ENCODE assay signal across 8 cellular contexts in genomic region chr1:94792876-94793605, GRCh38. TPM values are rescaled to one million over a fixed set of nuclear protein-coding genes. Genes with fewer than 3 reads are reported as not detected.
DNase-seq lines count a peak whose midpoint lies in the region; ATAC-seq and TF ChIP-seq lines count a peak whose summit lies in the region.

No MANE protein-coding gene starts in this region.

- POLR2A ChIA-PET in activated CD8-positive, alpha-beta T cell treated with anti-CD3 and anti-CD28 coated beads for 36 hours (lab: Charles Lee) = no interaction called here

- H3K27ac Mint-ChIP-seq in activated CD8-positive, alpha-beta T cell treated with anti-CD3 and anti-CD28 coated beads for 36 hours = no peak overlapping the region

- H3K9me3 Mint-ChIP-seq in activated CD8-positive, alpha-beta T cell treated with anti-CD3 and anti-CD28 coated beads for 36 hours = no peaks in the 10 kb centered on the region

- peaks cover 6% of the 10 kb centered on the region for H3K4me1 Mint-ChIP-seq in activated CD8-positive, alpha-beta T cell treated with anti-CD3 and anti-CD28 coated beads for 36 hours (ENCODE audit: low read depth)

- DNase-seq in esophagus muscularis mucosa (ENCODE audit: extremely low spot score) (no peak), gastrocnemius medialis (no peak), DMS 273 treated with DMSO at 0.1 percent for 48 hours (lab: John Stamatoyannopoulos, UW) (no peak), NK-92 (lab: John Stamatoyannopoulos, UW; ENCODE audit: unreplicated experiment) (no peak), 8988T (no peak)
- DNase-seq in activated CD8-positive, alpha-beta T cell treated with anti-CD3 and anti-CD28 coated beads for 36 hours = no peak

- in situ Hi-C loops in gastrocnemius medialis (cut with MboI; ENCODE audit: low sequenced_read_pairs in 4 of 4) = loop anchor here in 1 of 4 donors (10.0 kb wide), 1 partner anchor 98 kb away; no protein-coding TSS in a partner anchor

- H3K36me3 ChIP-seq in esophagus muscularis mucosa (no peaks in the 10 kb centered on the region), gastrocnemius medialis (no peaks in the 10 kb centered on the region)

- CTCF ChIA-PET in activated CD8-positive, alpha-beta T cell treated with anti-CD3 and anti-CD28 coated beads for 36 hours (lab: Charles Lee) = no interaction called here

- ATAC-seq in GM19467 (IDR thresholded peaks at IDR 0.05; ENCODE audit: unreplicated experiment) = peak; percentile 17
- peak; percentile 6 for ATAC-seq in HG03520 (IDR thresholded peaks at IDR 0.05; ENCODE audit: unreplicated experiment)
- ATAC-seq in gastrocnemius medialis = peak; percentile 73 to 82
- ATAC-seq in activated CD8-positive, alpha-beta T cell treated with anti-CD3 and anti-CD28 coated beads for 36 hours = no peak

- TF ChIP-seq EP300 in esophagus muscularis mucosa (IDR thresholded peaks at IDR 0.05) = no peak

- H3K4me1 ChIP-seq in esophagus muscularis mucosa = peaks cover 21 to 25% (median 22%) of the 10 kb centered on the region in 4 donors
- H3K4me1 ChIP-seq in gastrocnemius medialis = peaks cover 6 to 17% of the 10 kb centered on the region in 2 donors

- H3K27ac ChIP-seq in esophagus muscularis mucosa (replicated peaks in 1 of 4) (peak overlapping the region; percentile 76 to 80 (median 78)), gastrocnemius medialis (peak overlapping the region; percentile 47 to 69 (median 56))

- TF ChIP-seq CTCF in esophagus muscularis mucosa (IDR thresholded peaks at IDR 0.05) (no peak), gastrocnemius medialis (IDR thresholded peaks at IDR 0.05 in 4 of 5, conservative IDR thresholded peaks at IDR 0.05 in 1 of 5) (no peak)
- TF ChIP-seq CTCF in activated CD8-positive, alpha-beta T cell treated with anti-CD3 and anti-CD28 coated beads for 36 hours (IDR thresholded peaks at IDR 0.05) = no peak

- intact Hi-C loops in esophagus muscularis mucosa (cut with DNase I) (no loop called here), gastrocnemius medialis (cut with DNase I; ENCODE audit: low total_unique reads) (no loop called here)
- intact Hi-C loops in activated CD8-positive, alpha-beta T cell treated with anti-CD3 and anti-CD28 coated beads for 36 hours (cut with micrococcal nuclease) = no loop called here

- H3K9me3 ChIP-seq in esophagus muscularis mucosa (no peaks in the 10 kb centered on the region), gastrocnemius medialis (no peaks in the 10 kb centered on the region)

- H3K27me3 Mint-ChIP-seq in activated CD8-positive, alpha-beta T cell treated with anti-CD3 and anti-CD28 coated beads for 36 hours = no peaks in the 10 kb centered on the region

- H3K36me3 Mint-ChIP-seq in activated CD8-positive, alpha-beta T cell treated with anti-CD3 and anti-CD28 coated beads for 36 hours (ENCODE audit: low read depth) = no peaks in the 10 kb centered on the region

- 21% methylated on average over 5 of the region's 5 CpGs for WGBS in esophagus muscularis mucosa

- no peak overlapping the region for H3K4me3 Mint-ChIP-seq in activated CD8-positive, alpha-beta T cell treated with anti-CD3 and anti-CD28 coated beads for 36 hours

- H3K4me3 ChIP-seq in esophagus muscularis mucosa (peak overlapping the region in 3 of 4 donors; percentile 5 to 10 (median 10)), gastrocnemius medialis (no peak overlapping the region)

- H3K27me3 ChIP-seq in esophagus muscularis mucosa = no peaks in the 10 kb centered on the region
- H3K27me3 ChIP-seq in gastrocnemius medialis = no peaks in the 10 kb centered on the region

- no peak for TF ChIP-seq POLR2A in esophagus muscularis mucosa (IDR thresholded peaks at IDR 0.05; ENCODE audit: low read depth)
- no peak for TF ChIP-seq POLR2A in gastrocnemius medialis (IDR thresholded peaks at IDR 0.05)

RNA-seq across cellular contexts. Expression of gene SLC44A3, which starts 27.1 kb away (rescaled TPM):
- total RNA-seq in esophagus muscularis mucosa (1 to 10 TPM in 1 of 4 donors, under 1 TPM in 3; 0.63 to 1.7 (median 0.83) TPM), gastrocnemius medialis (under 1 TPM in 1 of 4 donors, not detected in 3; 0.19 TPM)
- total RNA-seq in activated CD8-positive, alpha-beta T cell treated with anti-CD3 and anti-CD28 coated beads for 36 hours = not detected

Comparison
In these comparisons a context has a peak if more than half of its experiments do, and no peak if none do; other contexts are left out.
1. H3K4me3 ChIP-seq: peak in esophagus muscularis mucosa (3 of 4); none in gastrocnemius medialis (0 of 4).